ENCODE assay signal across 8 cellular contexts in the genomic region with DNA sequence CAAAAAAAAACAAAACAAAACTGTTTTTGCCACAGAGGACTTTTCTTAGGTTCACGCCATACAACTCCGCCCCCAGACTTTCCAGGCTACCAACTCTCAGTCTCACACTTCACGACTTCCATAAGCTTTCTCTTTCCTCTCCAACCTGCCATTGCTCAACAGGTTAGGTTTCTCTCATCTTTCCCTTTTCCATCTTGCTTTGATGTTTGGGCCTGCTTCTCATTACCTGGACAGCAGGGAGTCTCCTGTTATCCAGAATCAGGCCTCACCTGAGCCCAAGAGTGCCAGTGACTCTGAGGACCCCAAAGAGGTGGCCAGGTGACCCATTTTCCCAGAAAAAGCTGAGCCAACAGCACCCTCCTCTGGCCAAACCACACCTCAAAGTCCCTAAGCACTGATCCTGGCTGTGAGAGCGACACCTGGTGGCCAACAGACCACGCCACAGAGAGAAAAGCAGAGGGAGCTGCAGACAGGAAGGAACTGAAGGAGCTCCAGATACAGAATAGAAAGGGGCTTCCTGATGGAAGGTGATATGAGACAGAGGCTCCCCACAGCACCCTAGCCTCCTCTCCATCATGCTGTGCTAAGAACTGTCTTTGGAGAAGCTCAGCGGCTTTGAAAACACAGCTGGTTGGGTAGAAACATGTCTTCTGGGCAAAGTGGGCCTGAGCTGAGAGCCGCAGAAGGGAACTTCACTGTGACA. TPM values are rescaled to one million over a fixed set of nuclear protein-coding genes. Genes with fewer than 3 reads are reported as not detected.
DNase-seq lines count a peak whose midpoint lies in the region; ATAC-seq, FAIRE-seq and TF ChIP-seq lines count a peak whose summit lies in the region.

No MANE protein-coding gene starts in this region.

- H3K36me3 ChIP-seq in DOHH2 (ENCODE audit: control insufficient read depth, low read length) (peaks cover 50% of the 10 kb centered on the region), KMS-11 (ENCODE audit: insufficient read depth) (no peaks in the 10 kb centered on the region)

- H3K4me3 ChIP-seq in DOHH2 (ENCODE audit: low read length), result no peak overlapping the region
- H3K4me3 ChIP-seq in KMS-11 (IDR thresholded peaks at IDR 0.05; ENCODE audit: insufficient read depth, low read depth, low read length), result no peak overlapping the region

- ATAC-seq in GM21528 (IDR thresholded peaks at IDR 0.05; ENCODE audit: low FRiP score, unreplicated experiment), result no peak

- no peak for FAIRE-seq in frontal cortex (lab: Jason Lieb, UNC)

- TF ChIP-seq CTCF in DOHH2 (IDR thresholded peaks at IDR 0.05; ENCODE audit: low read depth, low read length, poor library complexity, severe bottlenecking), result peak; percentile 100
- peak; percentile 97 for TF ChIP-seq CTCF in KMS-11 (conservative IDR thresholded peaks at IDR 0.05; ENCODE audit: low read depth, low read length)

- H3K4me2 ChIP-seq in DOHH2 (ENCODE audit: low read length) (peak overlapping the region; percentile 29), KMS-11 (no peak overlapping the region)

- H3K27me3 ChIP-seq in DOHH2 (ENCODE audit: control insufficient read depth, low read length), result no peaks in the 10 kb centered on the region
- no peaks in the 10 kb centered on the region for H3K27me3 ChIP-seq in KMS-11 (ENCODE audit: insufficient read depth, low read depth)

- H3K4me1 ChIP-seq in DOHH2 (ENCODE audit: control insufficient read depth, low read length) (peaks cover 35% of the 10 kb centered on the region), KMS-11 (ENCODE audit: low read depth, poor library complexity, severe bottlenecking) (peaks cover 10% of the 10 kb centered on the region)

- H3K9me2 ChIP-seq in DOHH2 (replicated peaks; ENCODE audit: control insufficient read depth, low read length), result no peaks in the 10 kb centered on the region

- H3F3A ChIP-seq in DOHH2 (ENCODE audit: control insufficient read depth, insufficient read depth), result peaks cover 3% of the 10 kb centered on the region; the same call in 1 of the 2 replicates

- no peaks in the 10 kb centered on the region for H3K9me3 ChIP-seq in DOHH2 (ENCODE audit: control insufficient read depth, insufficient read depth, low read length)

- H3K79me2 ChIP-seq in DOHH2 (ENCODE audit: control insufficient read depth, low read length) (peaks cover 43% of the 10 kb centered on the region), KMS-11 (ENCODE audit: insufficient read depth, low read depth) (peaks cover 8% of the 10 kb centered on the region)

- H4K20me1 ChIP-seq in DOHH2 (ENCODE audit: control insufficient read depth, insufficient read depth, low read depth, low read length), result no peaks in the 10 kb centered on the region
- no peaks in the 10 kb centered on the region for H4K20me1 ChIP-seq in KMS-11 (ENCODE audit: insufficient read depth)

- H3K27ac ChIP-seq in DOHH2 (ENCODE audit: low read depth, low read length) (no peak overlapping the region), KMS-11 (no peak overlapping the region), substantia nigra (ENCODE audit: low read depth, low read length, poor library complexity, severe bottlenecking) (peak overlapping the region; percentile 6)

- no peak overlapping the region for H2AFZ ChIP-seq in KMS-11 (ENCODE audit: low read depth)

- no peak overlapping the region for H3K9ac ChIP-seq in KMS-11

- DNase-seq in SHP77 (lab: John Stamatoyannopoulos, UW) (peak; percentile 76), frontal cortex (ENCODE audit: low spot score in 2 of 2) (peak; percentile 81 to 85), nucleus accumbens (lab: John Stamatoyannopoulos, UW) (peak in 52 of 56 donors; percentile 46 to 94 (median 78)), substantia nigra (lab: John Stamatoyannopoulos, UW) (peak in 45 of 49 donors; percentile 35 to 91 (median 80))
- DNase-seq in activated effector memory CD4-positive, alpha-beta T cell treated with Interleukin-2 at 50 U/mL for 16 hours, result peak; percentile 77

RNA-seq across cellular contexts. Expression of a gene that starts 4.0 kb away (rescaled TPM):
- total RNA-seq in frontal cortex, result 12.6 TPM

RNA-seq across cellular contexts. Expression of a gene that starts 4.1 kb away (rescaled TPM):
- 99.9 TPM for total RNA-seq in frontal cortex

RNA-seq across cellular contexts. Expression of a gene that starts 6.0 kb away (rescaled TPM):
- 32.2 TPM for total RNA-seq in frontal cortex

RNA-seq across cellular contexts. Expression of a gene that starts 10.6 kb away (rescaled TPM):
- total RNA-seq in frontal cortex, result 7.3 TPM
